In genomic region chr3:23356923-23357322, GRCh38 we compare ENCODE assay signal across 33 cellular contexts.
DNase-seq lines count a peak whose midpoint lies in the region; ATAC-seq and TF ChIP-seq lines count a peak whose summit lies in the region.
"Had no signal": no experiment of that assay in that cellular context is flagged by ENCODE, and none has a peak within 500 bp of the region (broad histone marks: within the 10 kb centered on the region; RNA-seq: fewer than 3 reads in every experiment).

No MANE protein-coding gene starts in this region.

- H3K4me1 Mint-ChIP-seq in activated T-cell treated with anti-CD3 and anti-CD28 coated beads, Interleukin-2, amount 50 U/mL, for 72 hours (ENCODE audit: low read depth), result no peaks in the 10 kb centered on the region
- no peaks in the 10 kb centered on the region for H3K4me1 Mint-ChIP-seq in activated T-cell treated with anti-CD3 and anti-CD28 coated beads, Interleukin-2, amount 50 U/mL, for 24 hours (ENCODE audit: low read depth)
- no peaks in the 10 kb centered on the region for H3K4me1 Mint-ChIP-seq in neural crest cell
- H3K4me1 Mint-ChIP-seq: CD4-positive, alpha-beta memory T cell; CD8-positive, alpha-beta memory T cell had no signal

- no peak for DNase-seq in activated T-cell treated with anti-CD3 and anti-CD28 coated beads, Interleukin-2, amount 50 U/mL, for 72 hours
- no peak for DNase-seq in activated T-cell treated with anti-CD3 and anti-CD28 coated beads, Interleukin-2, amount 50 U/mL, for 24 hours
- DNase-seq in neural crest cell (ENCODE audit: low read depth, low spot score), result no peak
- DNase-seq in psoas muscle, result no peak
- DNase-seq in SW 1271 (lab: John Stamatoyannopoulos, UW), result no peak
- no peak for DNase-seq in tibial artery
- DNase-seq: 8988T; ACHN; AML-193; BE2C; C1 segment of cervical spinal cord; Caco-2; Calu3; CD4-positive, alpha-beta memory T cell; CD4-positive, alpha-beta T cell; CD4-positive, CD25-positive, alpha-beta regulatory T cell; CD8-positive, alpha-beta memory T cell; CD8-positive, alpha-beta T cell; COR-L47; DMS 273 treated with DMSO at 0.1 percent for 48 hours; DMS153; DMS53; DMS79; DMS79 treated with DMSO at 0.1 percent for 48 hours; DND-41; EL had no signal

- H3K36me3 ChIP-seq in psoas muscle (ENCODE audit: insufficient read depth in 1 of 2, low read depth in 1 of 2), result no peaks in the 10 kb centered on the region
- H3K36me3 ChIP-seq in tibial artery, result no peaks in the 10 kb centered on the region
- H3K36me3 ChIP-seq: BE2C; BLaER1; BLaER1 treated with 17β-estradiol and CSF1 and Interleukin-3, amounts not matched to agents 10 nM and 100 nM had no signal

- 70 to 93% (median 74%) methylated on average over 3 of the region's 3 CpGs for whole genome bisulfite sequencing in psoas muscle, 3 donors

- no peak overlapping the region for H3K4me3 Mint-ChIP-seq in activated T-cell treated with anti-CD3 and anti-CD28 coated beads, Interleukin-2, amount 50 U/mL, for 72 hours
- no peak overlapping the region for H3K4me3 Mint-ChIP-seq in activated T-cell treated with anti-CD3 and anti-CD28 coated beads, Interleukin-2, amount 50 U/mL, for 24 hours
- H3K4me3 Mint-ChIP-seq in neural crest cell, result no peak overlapping the region
- H3K4me3 Mint-ChIP-seq: B cell; CD14-positive monocyte; CD4-positive, alpha-beta memory T cell; CD4-positive, alpha-beta T cell; CD4-positive, CD25-positive, alpha-beta regulatory T cell; CD8-positive, alpha-beta memory T cell; CD8-positive, alpha-beta T cell had no signal

- no peak for TF ChIP-seq CTCF in neural crest cell (conservative IDR thresholded peaks at IDR 0.05)
- no peak for TF ChIP-seq CTCF in psoas muscle (IDR thresholded peaks at IDR 0.05)
- TF ChIP-seq CTCF in tibial artery (IDR thresholded peaks at IDR 0.05), result no peak

- no peaks in the 10 kb centered on the region for H3K27me3 ChIP-seq in psoas muscle (ENCODE audit: insufficient read depth in 3 of 3, low read length in 2 of 3)
- H3K27me3 ChIP-seq in tibial artery, result no peaks in the 10 kb centered on the region
- H3K27me3 ChIP-seq: BE2C; BLaER1; BLaER1 treated with 17β-estradiol and CSF1 and Interleukin-3, amounts not matched to agents 10 nM and 100 nM had no signal

- H3K27ac ChIP-seq in psoas muscle (no peak overlapping the region), tibial artery (no peak overlapping the region)
- H3K27ac ChIP-seq: 22Rv1; A549; BLaER1; BLaER1 treated with 17β-estradiol and CSF1 and Interleukin-3, amounts not matched to agents 10 nM and 100 nM; C4-2B had no signal

- H3K27me3 Mint-ChIP-seq in activated T-cell treated with anti-CD3 and anti-CD28 coated beads, Interleukin-2, amount 50 U/mL, for 72 hours (ENCODE audit: low read depth), result no peaks in the 10 kb centered on the region
- H3K27me3 Mint-ChIP-seq in activated T-cell treated with anti-CD3 and anti-CD28 coated beads, Interleukin-2, amount 50 U/mL, for 24 hours, result no peaks in the 10 kb centered on the region
- no peaks in the 10 kb centered on the region for H3K27me3 Mint-ChIP-seq in neural crest cell (ENCODE audit: low read depth)
- H3K27me3 Mint-ChIP-seq: B cell; CD4-positive, alpha-beta memory T cell; CD4-positive, alpha-beta T cell; CD4-positive, CD25-positive, alpha-beta regulatory T cell; CD8-positive, alpha-beta memory T cell had no signal

- ATAC-seq in activated T-cell treated with anti-CD3 and anti-CD28 coated beads, Interleukin-2, amount 50 U/mL, for 72 hours (replicated peaks in 1 of 2), result no peak
- peak in 3 of 4 donors; percentile 30 to 59 (median 56) for ATAC-seq in psoas muscle
- ATAC-seq: A549; CD8-positive, alpha-beta T cell had no signal

- H3K27ac Mint-ChIP-seq in activated T-cell treated with anti-CD3 and anti-CD28 coated beads, Interleukin-2, amount 50 U/mL, for 72 hours, result peak overlapping the region; percentile 44
- no peak overlapping the region for H3K27ac Mint-ChIP-seq in activated T-cell treated with anti-CD3 and anti-CD28 coated beads, Interleukin-2, amount 50 U/mL, for 24 hours
- peak overlapping the region; percentile 28 for H3K27ac Mint-ChIP-seq in neural crest cell (ENCODE audit: unreplicated experiment)
- H3K27ac Mint-ChIP-seq: B cell; CD14-positive monocyte; CD4-positive, alpha-beta memory T cell; CD4-positive, alpha-beta T cell; CD4-positive, CD25-positive, alpha-beta regulatory T cell; CD8-positive, alpha-beta memory T cell; CD8-positive, alpha-beta T cell had no signal

- intact Hi-C loops in psoas muscle (cut with DNase I), result no loop called here
- intact Hi-C loops in tibial artery (cut with DNase I; ENCODE audit: low total_unique reads), result no loop called here

- H3K9me3 Mint-ChIP-seq in activated T-cell treated with anti-CD3 and anti-CD28 coated beads, Interleukin-2, amount 50 U/mL, for 72 hours, result peaks cover under 1 to 1% of the 10 kb centered on the region in 2 donors
- peaks cover 4% of the 10 kb centered on the region for H3K9me3 Mint-ChIP-seq in activated T-cell treated with anti-CD3 and anti-CD28 coated beads, Interleukin-2, amount 50 U/mL, for 24 hours
- H3K9me3 Mint-ChIP-seq in neural crest cell, result no peaks in the 10 kb centered on the region
- H3K9me3 Mint-ChIP-seq: CD4-positive, alpha-beta T cell; CD8-positive, alpha-beta T cell had no signal

- H3K9me3 ChIP-seq in psoas muscle (no peaks in the 10 kb centered on the region), tibial artery (no peaks in the 10 kb centered on the region)
- H3K9me3 ChIP-seq: A549, BE2C, Caco-2 had no signal

- peaks cover 0 to 3% of the 10 kb centered on the region in 2 donors for H3K36me3 Mint-ChIP-seq in activated T-cell treated with anti-CD3 and anti-CD28 coated beads, Interleukin-2, amount 50 U/mL, for 72 hours (ENCODE audit: insufficient read depth in 2 of 2)
- no peaks in the 10 kb centered on the region for H3K36me3 Mint-ChIP-seq in activated T-cell treated with anti-CD3 and anti-CD28 coated beads, Interleukin-2, amount 50 U/mL, for 24 hours (ENCODE audit: low read depth)
- no peaks in the 10 kb centered on the region for H3K36me3 Mint-ChIP-seq in neural crest cell (ENCODE audit: low read depth)
- H3K36me3 Mint-ChIP-seq: CD4-positive, alpha-beta memory T cell; CD4-positive, CD25-positive, alpha-beta regulatory T cell; CD8-positive, alpha-beta memory T cell; CD8-positive, alpha-beta T cell had no signal

- peaks cover 6% of the 10 kb centered on the region for H3K4me1 ChIP-seq in psoas muscle
- H3K4me1 ChIP-seq in tibial artery, result no peaks in the 10 kb centered on the region
- H3K4me1 ChIP-seq: A549; BE2C; BLaER1; BLaER1 treated with 17β-estradiol and CSF1 and Interleukin-3, amounts not matched to agents 10 nM and 100 nM; Caco-2 had no signal

- H3K4me3 ChIP-seq in psoas muscle (no peak overlapping the region), tibial artery (no peak overlapping the region)
- H3K4me3 ChIP-seq: A549; BLaER1; BLaER1 treated with 17β-estradiol and CSF1 and Interleukin-3, amounts not matched to agents 10 nM and 100 nM had no signal

Comparison
In these comparisons a context has a peak if more than half of its experiments do, and no peak if none do; other contexts are left out.
1. ATAC-seq: peak in psoas muscle (3 of 4); none in activated T-cell treated with anti-CD3 and anti-CD28 coated beads, Interleukin-2, amount 50 U/mL, for 72 hours (0 of 2).